2 cellular contexts compared by ENCODE assay signal in genomic region chr1:11924334-11925195, GRCh38.
TF ChIP-seq lines count a peak whose summit lies in the region.

No MANE protein-coding gene starts in this region.

TF ChIP-seq in SK-N-SH, 30 proteins besides CTCF, POLR2A, EP300 and RAD21 (continued from another document):
- no peak for TF ChIP-seq CHD2 (IDR thresholded peaks at IDR 0.05; ENCODE audit: low read length, partially characterized antibody)
- TF ChIP-seq GATA2 (CRISPR knock-in tag; IDR thresholded peaks at IDR 0.05) = no peak
- TF ChIP-seq TAF1 (IDR thresholded peaks at IDR 0.05; ENCODE audit: borderline replicate concordance, low read depth, low read length) = no peak
- TF ChIP-seq IRF3 (IDR thresholded peaks at IDR 0.05; ENCODE audit: low read depth, low read length) = no peak
- no peak for TF ChIP-seq POLR2AphosphoS5 (IDR thresholded peaks at IDR 0.05; ENCODE audit: low read depth, low read length)
- no peak for TF ChIP-seq SMC3 (IDR thresholded peaks at IDR 0.05; ENCODE audit: low read depth, low read length)
- TF ChIP-seq TEAD4 (IDR thresholded peaks at IDR 0.05; ENCODE audit: borderline replicate concordance, insufficient read depth) = no peak
- no peak for TF ChIP-seq MEF2A (IDR thresholded peaks at IDR 0.05; ENCODE audit: borderline replicate concordance, low read depth)
- no peak for TF ChIP-seq MAX (IDR thresholded peaks at IDR 0.05; ENCODE audit: low read depth)
- no peak for TF ChIP-seq RFX5 (IDR thresholded peaks at IDR 0.05; ENCODE audit: low read length)
- no peak for TF ChIP-seq ELF1 (IDR thresholded peaks at IDR 0.05)
- TF ChIP-seq FOXJ3 (CRISPR knock-in tag; IDR thresholded peaks at IDR 0.05) = no peak
- no peak for TF ChIP-seq EZH2phosphoT487 (IDR thresholded peaks at IDR 0.05; ENCODE audit: borderline replicate concordance, low read depth)
- TF ChIP-seq NRF1 (IDR thresholded peaks at IDR 0.05; ENCODE audit: low read depth, low read length) = no peak
- no peak for TF ChIP-seq USF1 (IDR thresholded peaks at IDR 0.05; ENCODE audit: borderline replicate concordance, low read depth)

TF ChIP-seq in SK-N-SH treated with all-trans-retinoic acid at 6 μM for 48 hours, 23 proteins besides CTCF, POLR2A, EP300 and RAD21 (continued from another document):
- TF ChIP-seq TSHZ2 (CRISPR knock-in tag; IDR thresholded peaks at IDR 0.05) (no peak), PPARA (CRISPR knock-in tag; IDR thresholded peaks at IDR 0.05; ENCODE audit: borderline replicate concordance) (no peak), TCF4 (CRISPR knock-in tag; IDR thresholded peaks at IDR 0.05; ENCODE audit: borderline replicate concordance) (no peak), CSDC2 (CRISPR knock-in tag; IDR thresholded peaks at IDR 0.05) (no peak)
